ENCODE assay signal across 14 cellular contexts in the genomic region with DNA sequence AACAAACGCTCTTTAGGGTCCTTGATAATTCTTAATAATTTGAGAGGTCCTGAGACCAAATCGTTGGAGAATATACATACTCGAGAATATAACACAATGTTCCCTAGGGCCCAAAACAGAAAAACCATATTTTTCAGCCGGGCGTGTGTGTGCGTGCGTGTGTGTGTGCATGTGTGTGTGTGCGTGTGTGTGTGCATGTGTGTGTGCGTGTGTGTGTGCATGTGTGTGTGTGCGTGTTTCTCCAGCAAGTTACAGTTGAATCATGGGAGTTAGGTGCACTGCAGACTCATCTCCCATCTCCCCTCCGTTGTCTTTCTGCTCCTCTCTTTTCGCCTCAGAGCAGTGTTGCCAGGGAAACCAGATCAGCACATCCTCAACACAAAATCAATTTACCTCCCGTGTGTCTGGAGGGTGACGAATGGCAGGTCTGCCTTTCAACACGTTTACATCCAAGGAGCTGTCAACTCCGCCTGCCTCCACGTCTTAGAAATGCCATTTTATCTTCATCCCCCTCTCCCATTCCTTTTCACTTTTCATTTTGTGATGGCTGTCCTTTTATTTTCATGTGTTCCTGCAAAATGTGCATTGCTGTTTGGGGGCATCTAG. TPM values are rescaled to one million over a fixed set of nuclear protein-coding genes. Genes with fewer than 3 reads are reported as not detected.
"Had no signal": no experiment of that assay in that cellular context is flagged by ENCODE, and none has a peak within 500 bp of the region (broad histone marks: within the 10 kb centered on the region; RNA-seq: fewer than 3 reads in every experiment).

No MANE protein-coding gene starts in this region.

- ATAC-seq: heart left ventricle; left lung; natural killer cell treated with Interleukin-12 subunit alpha and Interleukin-12 subunit beta and Interleukin-15 and Interleukin-18, amount 100 ng/mL, for 72 hours had no signal

- H3K36me3 ChIP-seq: brain microvascular endothelial cell, esophagus squamous epithelium, heart left ventricle, left lung had no signal

- H3K4me1 Mint-ChIP-seq: activated naive CD4-positive, alpha-beta T cell treated with anti-CD3 and anti-CD28 coated beads, Interleukin-2, amount 50 U/mL, for 24 hours had no signal

- H3K4me3 Mint-ChIP-seq: activated naive CD4-positive, alpha-beta T cell treated with anti-CD3 and anti-CD28 coated beads, Interleukin-2, amount 50 U/mL, for 24 hours; natural killer cell treated with Interleukin-12 subunit alpha and Interleukin-12 subunit beta and Interleukin-15 and Interleukin-18, amount 100 ng/mL, for 72 hours; stimulated activated naive CD8-positive, alpha-beta T cell treated with anti-CD3 and anti-CD28 coated beads, Interleukin-15, Interleukin-2, amounts not matched to agents 100 ng/mL and 50 ng/mL, for 24 hours had no signal

- H3K9me3 Mint-ChIP-seq: activated naive CD4-positive, alpha-beta T cell treated with anti-CD3 and anti-CD28 coated beads, Interleukin-2, amount 50 U/mL, for 24 hours; natural killer cell treated with Interleukin-12 subunit alpha and Interleukin-12 subunit beta and Interleukin-15 and Interleukin-18, amount 100 ng/mL, for 72 hours; stimulated activated naive CD8-positive, alpha-beta T cell treated with anti-CD3 and anti-CD28 coated beads, Interleukin-15, Interleukin-2, amounts not matched to agents 100 ng/mL and 50 ng/mL, for 24 hours had no signal

- H3K9me3 ChIP-seq: left lung, testis had no signal

- H3K36me3 Mint-ChIP-seq: activated naive CD4-positive, alpha-beta T cell treated with anti-CD3 and anti-CD28 coated beads, Interleukin-2, amount 50 U/mL, for 24 hours; natural killer cell treated with Interleukin-12 subunit alpha and Interleukin-12 subunit beta and Interleukin-15 and Interleukin-18, amount 100 ng/mL, for 72 hours had no signal

- H3K27me3 ChIP-seq: brain microvascular endothelial cell, left lung, testis had no signal

- H3K4me1 ChIP-seq: esophagus squamous epithelium, heart left ventricle, left lung, testis had no signal

- DNase-seq: activated CD4-positive, alpha-beta T cell treated with anti-CD3 and anti-CD28 coated beads, Interleukin-2, amount 50 U/mL, for 1 hour; activated T-cell treated with anti-CD3 and anti-CD28 coated beads for 4 hours; amniotic stem cell; brain microvascular endothelial cell; esophagus squamous epithelium; foreskin fibroblast; stimulated activated CD4-positive, alpha-beta T cell treated with anti-CD3 and anti-CD28 coated beads, Interleukin-4, amount 100 ng/mL, for 24 hours; testis had no signal

- H3K27ac Mint-ChIP-seq: activated naive CD4-positive, alpha-beta T cell treated with anti-CD3 and anti-CD28 coated beads, Interleukin-2, amount 50 U/mL, for 24 hours; natural killer cell treated with Interleukin-12 subunit alpha and Interleukin-12 subunit beta and Interleukin-15 and Interleukin-18, amount 100 ng/mL, for 72 hours; stimulated activated naive CD8-positive, alpha-beta T cell treated with anti-CD3 and anti-CD28 coated beads, Interleukin-15, Interleukin-2, amounts not matched to agents 100 ng/mL and 50 ng/mL, for 24 hours had no signal

- H3K4me3 ChIP-seq: esophagus squamous epithelium, heart left ventricle, left lung, testis had no signal

- H3K27ac ChIP-seq: brain microvascular endothelial cell, esophagus squamous epithelium, heart left ventricle, left lung, testis had no signal

RNA-seq across cellular contexts. Expression of a gene that starts 8.3 kb away (rescaled TPM):
- total RNA-seq: natural killer cell treated with Interleukin-12 subunit alpha and Interleukin-12 subunit beta and Interleukin-15 and Interleukin-18, amount 100 ng/mL, for 72 hours; T-helper 2 cell treated with Interferon-gamma antibody and Interleukin-4, amounts not matched to agents 100 ng/mL and 5 ng/mL, for 36 hours had no signal

RNA-seq across cellular contexts. Expression of a gene that starts 32.6 kb away (rescaled TPM):
- total RNA-seq: natural killer cell treated with Interleukin-12 subunit alpha and Interleukin-12 subunit beta and Interleukin-15 and Interleukin-18, amount 100 ng/mL, for 72 hours; T-helper 2 cell treated with Interferon-gamma antibody and Interleukin-4, amounts not matched to agents 100 ng/mL and 5 ng/mL, for 36 hours had no signal
